Comparison of ENCODE assay signal across 8 cellular contexts in the genomic region with DNA sequence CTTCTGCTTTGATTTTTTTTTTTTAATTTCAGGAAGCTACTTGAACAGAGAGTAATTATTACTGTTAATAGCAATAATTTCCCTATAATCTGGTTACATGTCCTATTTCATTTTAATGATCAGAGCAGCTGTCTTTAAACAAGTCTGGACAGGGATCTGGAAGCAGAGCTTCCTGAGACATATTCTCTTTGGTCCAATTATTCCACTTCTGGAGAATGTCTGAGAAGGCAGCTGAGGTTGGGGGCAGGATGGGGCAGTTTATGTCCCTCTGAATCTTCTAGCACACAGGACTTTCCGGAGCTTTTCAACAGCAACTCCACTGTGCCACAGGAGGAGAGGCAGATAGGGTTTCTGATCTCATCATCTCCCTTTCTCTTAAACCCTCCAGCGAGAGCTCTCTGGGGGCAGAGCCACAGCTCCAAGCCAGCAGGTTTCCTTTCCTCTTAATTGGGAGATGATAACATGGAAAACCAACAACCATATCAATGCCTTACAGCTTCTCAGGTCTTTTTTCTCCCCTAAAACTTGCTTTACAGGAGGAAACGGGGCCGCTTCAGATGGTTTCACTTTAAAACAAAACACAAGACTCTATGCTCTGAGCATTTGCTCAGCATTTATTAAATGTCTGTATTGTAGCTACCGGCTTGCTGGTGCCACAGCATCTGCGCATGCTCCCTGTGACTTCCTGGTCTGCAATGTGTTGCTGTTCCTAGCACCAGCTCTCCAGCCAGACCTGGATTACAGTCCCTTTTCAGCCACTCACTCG.
DNase-seq lines count a peak whose midpoint lies in the region; ATAC-seq, FAIRE-seq and TF ChIP-seq lines count a peak whose summit lies in the region.

No MANE protein-coding gene starts in this region.

- DNase-seq in GM12891 (ENCODE audit: insufficient read length, low spot score) (peak; percentile 2), Right ventricle myocardium inferior (ENCODE audit: missing footprints) (peak; percentile 85), putamen (ENCODE audit: low spot score) (peak; percentile 72), ACHN (no peak), NCI-H446 treated with DMSO at 0.1 percent for 48 hours (lab: John Stamatoyannopoulos, UW) (no peak)
- DNase-seq in activated CD4-positive, alpha-beta T cell treated with anti-CD3 and anti-CD28 coated beads, Interleukin-2, amount 10 ng/mL, durations not matched to agents 7 days and 5 days: peak; percentile 31

- no peaks in the 10 kb centered on the region for H3K36me3 Mint-ChIP-seq in activated CD4-positive, alpha-beta T cell treated with anti-CD3 and anti-CD28 coated beads, Interleukin-2, amount 10 ng/mL, durations not matched to agents 7 days and 5 days (ENCODE audit: low read depth)

- H3K4me1 Mint-ChIP-seq in activated CD4-positive, alpha-beta T cell treated with anti-CD3 and anti-CD28 coated beads, Interleukin-2, amount 10 ng/mL, durations not matched to agents 7 days and 5 days: peaks cover 9% of the 10 kb centered on the region

- H3K9me3 Mint-ChIP-seq in activated CD4-positive, alpha-beta T cell treated with anti-CD3 and anti-CD28 coated beads, Interleukin-2, amount 10 ng/mL, durations not matched to agents 7 days and 5 days: no peaks in the 10 kb centered on the region

- FAIRE-seq in GM12891 (lab: Jason Lieb, UNC): no peak

- POLR2A ChIA-PET in activated CD4-positive, alpha-beta T cell treated with anti-CD3 and anti-CD28 coated beads, Interleukin-2, amount 10 ng/mL, durations not matched to agents 7 days and 5 days (lab: Charles Lee): interaction anchor here (0.7 kb wide), 1 partner anchor 106 kb away, joined by 3 read pairs; no protein-coding TSS in a partner anchor

- H3K4me3 Mint-ChIP-seq in activated CD4-positive, alpha-beta T cell treated with anti-CD3 and anti-CD28 coated beads, Interleukin-2, amount 10 ng/mL, durations not matched to agents 7 days and 5 days: peak overlapping the region; percentile 14

- H3K27me3 Mint-ChIP-seq in activated CD4-positive, alpha-beta T cell treated with anti-CD3 and anti-CD28 coated beads, Interleukin-2, amount 10 ng/mL, durations not matched to agents 7 days and 5 days: no peaks in the 10 kb centered on the region

- ATAC-seq in HG03565 (IDR thresholded peaks at IDR 0.05; ENCODE audit: unreplicated experiment) (peak; percentile 51), Right ventricle myocardium inferior (peak; percentile 82), HG03025 (IDR thresholded peaks at IDR 0.05; ENCODE audit: low FRiP score, unreplicated experiment) (no peak)

- intact Hi-C loops in Right ventricle myocardium inferior (cut with DNase I): no loop called here

- no peak for TF ChIP-seq POLR2A in GM12891 (IDR thresholded peaks at IDR 0.05; ENCODE audit: low read depth, low read length)

- no peak overlapping the region for H3K27ac Mint-ChIP-seq in activated CD4-positive, alpha-beta T cell treated with anti-CD3 and anti-CD28 coated beads, Interleukin-2, amount 10 ng/mL, durations not matched to agents 7 days and 5 days

- CTCF ChIA-PET in activated CD4-positive, alpha-beta T cell treated with anti-CD3 and anti-CD28 coated beads, Interleukin-2, amount 10 ng/mL, durations not matched to agents 7 days and 5 days (lab: Charles Lee): no interaction called here

- in situ Hi-C loops in ACHN (cut with HindIII; ENCODE audit: low pct_ligation_motif_present, low pct_unique_long_range_greater_than_20kb, low sequenced_read_pairs): no loop called here

TF ChIP-seq in GM12891, 5 proteins besides CTCF, POLR2A, EP300 and RAD21:
- TF ChIP-seq PAX5 (IDR thresholded peaks at IDR 0.05; ENCODE audit: insufficient read depth, low read length, severe bottlenecking): no peak
- TF ChIP-seq POLR2AphosphoS5 (IDR thresholded peaks at IDR 0.05; ENCODE audit: low read depth, low read length): no peak
- TF ChIP-seq SPI1 (IDR thresholded peaks at IDR 0.05; ENCODE audit: low read depth, low read length): no peak
- no peak for TF ChIP-seq POU2F2 (IDR thresholded peaks at IDR 0.05; ENCODE audit: low read depth, low read length)
- no peak for TF ChIP-seq TAF1 (IDR thresholded peaks at IDR 0.05; ENCODE audit: low read depth, low read length)

Comparison
In these comparisons a context has a peak if more than half of its experiments do, and no peak if none do; other contexts are left out.
1. DNase-seq: peak in GM12891 (single experiment), activated CD4-positive, alpha-beta T cell treated with anti-CD3 and anti-CD28 coated beads, Interleukin-2, amount 10 ng/mL, durations not matched to agents 7 days and 5 days (single experiment), Right ventricle myocardium inferior (single experiment) and putamen (single experiment); none in ACHN (single experiment) and NCI-H446 treated with DMSO at 0.1 percent for 48 hours (single experiment).